ENCODE assay signal across 1 cellular context in the genomic region with DNA sequence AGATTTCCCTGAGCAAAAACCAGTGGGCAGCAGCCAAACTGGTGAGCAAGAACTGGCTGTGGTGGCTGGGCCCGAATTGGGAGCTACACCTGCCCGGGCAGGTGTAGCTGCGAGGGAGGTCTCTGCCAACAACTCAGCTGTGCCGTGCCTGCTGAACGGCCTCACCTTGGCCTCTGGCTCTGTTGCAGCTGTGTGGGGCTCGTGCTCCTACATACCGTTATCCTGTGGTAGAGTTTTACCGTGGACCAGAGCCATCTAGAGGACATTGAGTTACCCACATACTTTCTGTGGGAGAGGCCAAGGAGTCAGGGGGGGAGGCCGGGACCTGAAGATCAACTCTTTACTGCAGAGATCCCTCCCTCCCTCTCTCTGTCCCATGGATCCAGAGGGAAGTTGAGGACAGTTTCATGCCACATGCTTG.
TF ChIP-seq lines count a peak whose summit lies in the region.

No MANE protein-coding gene starts in this region.

TF ChIP-seq in GM23338, 12 proteins besides CTCF, POLR2A, EP300 and RAD21 (continued from another document):
- TF ChIP-seq, protein P1, sequence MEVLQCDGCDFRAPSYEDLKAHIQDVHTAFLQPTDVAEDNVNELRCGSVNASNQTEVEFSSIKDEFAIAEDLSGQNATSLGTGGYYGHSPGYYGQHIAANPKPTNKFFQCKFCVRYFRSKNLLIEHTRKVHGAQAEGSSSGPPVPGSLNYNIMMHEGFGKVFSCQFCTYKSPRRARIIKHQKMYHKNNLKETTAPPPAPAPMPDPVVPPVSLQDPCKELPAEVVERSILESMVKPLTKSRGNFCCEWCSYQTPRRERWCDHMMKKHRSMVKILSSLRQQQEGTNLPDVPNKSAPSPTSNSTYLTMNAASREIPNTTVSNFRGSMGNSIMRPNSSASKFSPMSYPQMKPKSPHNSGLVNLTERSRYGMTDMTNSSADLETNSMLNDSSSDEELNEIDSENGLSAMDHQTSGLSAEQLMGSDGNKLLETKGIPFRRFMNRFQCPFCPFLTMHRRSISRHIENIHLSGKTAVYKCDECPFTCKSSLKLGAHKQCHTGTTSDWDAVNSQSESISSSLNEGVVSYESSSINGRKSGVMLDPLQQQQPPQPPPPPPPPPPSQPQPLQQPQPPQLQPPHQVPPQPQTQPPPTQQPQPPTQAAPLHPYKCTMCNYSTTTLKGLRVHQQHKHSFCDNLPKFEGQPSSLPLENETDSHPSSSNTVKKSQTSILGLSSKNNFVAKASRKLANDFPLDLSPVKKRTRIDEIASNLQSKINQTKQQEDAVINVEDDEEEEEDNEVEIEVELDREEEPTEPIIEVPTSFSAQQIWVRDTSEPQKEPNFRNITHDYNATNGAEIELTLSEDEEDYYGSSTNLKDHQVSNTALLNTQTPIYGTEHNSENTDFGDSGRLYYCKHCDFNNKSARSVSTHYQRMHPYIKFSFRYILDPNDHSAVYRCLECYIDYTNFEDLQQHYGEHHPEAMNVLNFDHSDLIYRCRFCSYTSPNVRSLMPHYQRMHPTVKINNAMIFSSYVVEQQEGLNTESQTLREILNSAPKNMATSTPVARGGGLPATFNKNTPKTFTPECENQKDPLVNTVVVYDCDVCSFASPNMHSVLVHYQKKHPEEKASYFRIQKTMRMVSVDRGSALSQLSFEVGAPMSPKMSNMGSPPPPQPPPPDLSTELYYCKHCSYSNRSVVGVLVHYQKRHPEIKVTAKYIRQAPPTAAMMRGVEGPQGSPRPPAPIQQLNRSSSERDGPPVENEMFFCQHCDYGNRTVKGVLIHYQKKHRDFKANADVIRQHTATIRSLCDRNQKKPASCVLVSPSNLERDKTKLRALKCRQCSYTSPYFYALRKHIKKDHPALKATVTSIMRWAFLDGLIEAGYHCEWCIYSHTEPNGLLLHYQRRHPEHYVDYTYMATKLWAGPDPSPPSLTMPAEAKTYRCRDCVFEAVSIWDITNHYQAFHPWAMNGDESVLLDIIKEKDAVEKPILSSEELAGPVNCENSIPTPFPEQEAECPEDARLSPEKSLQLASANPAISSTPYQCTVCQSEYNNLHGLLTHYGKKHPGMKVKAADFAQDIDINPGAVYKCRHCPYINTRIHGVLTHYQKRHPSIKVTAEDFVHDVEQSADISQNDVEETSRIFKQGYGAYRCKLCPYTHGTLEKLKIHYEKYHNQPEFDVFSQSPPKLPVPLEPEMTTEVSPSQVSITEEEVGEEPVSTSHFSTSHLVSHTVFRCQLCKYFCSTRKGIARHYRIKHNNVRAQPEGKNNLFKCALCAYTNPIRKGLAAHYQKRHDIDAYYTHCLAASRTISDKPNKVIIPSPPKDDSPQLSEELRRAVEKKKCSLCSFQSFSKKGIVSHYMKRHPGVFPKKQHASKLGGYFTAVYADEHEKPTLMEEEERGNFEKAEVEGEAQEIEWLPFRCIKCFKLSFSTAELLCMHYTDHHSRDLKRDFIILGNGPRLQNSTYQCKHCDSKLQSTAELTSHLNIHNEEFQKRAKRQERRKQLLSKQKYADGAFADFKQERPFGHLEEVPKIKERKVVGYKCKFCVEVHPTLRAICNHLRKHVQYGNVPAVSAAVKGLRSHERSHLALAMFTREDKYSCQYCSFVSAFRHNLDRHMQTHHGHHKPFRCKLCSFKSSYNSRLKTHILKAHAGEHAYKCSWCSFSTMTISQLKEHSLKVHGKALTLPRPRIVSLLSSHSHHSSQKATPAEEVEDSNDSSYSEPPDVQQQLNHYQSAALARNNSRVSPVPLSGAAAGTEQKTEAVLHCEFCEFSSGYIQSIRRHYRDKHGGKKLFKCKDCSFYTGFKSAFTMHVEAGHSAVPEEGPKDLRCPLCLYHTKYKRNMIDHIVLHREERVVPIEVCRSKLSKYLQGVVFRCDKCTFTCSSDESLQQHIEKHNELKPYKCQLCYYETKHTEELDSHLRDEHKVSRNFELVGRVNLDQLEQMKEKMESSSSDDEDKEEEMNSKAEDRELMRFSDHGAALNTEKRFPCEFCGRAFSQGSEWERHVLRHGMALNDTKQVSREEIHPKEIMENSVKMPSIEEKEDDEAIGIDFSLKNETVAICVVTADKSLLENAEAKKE (CRISPR knock-in tag; IDR thresholded peaks at IDR 0.05), result no peak
